1 cellular context compared by ENCODE assay signal in the genomic region with DNA sequence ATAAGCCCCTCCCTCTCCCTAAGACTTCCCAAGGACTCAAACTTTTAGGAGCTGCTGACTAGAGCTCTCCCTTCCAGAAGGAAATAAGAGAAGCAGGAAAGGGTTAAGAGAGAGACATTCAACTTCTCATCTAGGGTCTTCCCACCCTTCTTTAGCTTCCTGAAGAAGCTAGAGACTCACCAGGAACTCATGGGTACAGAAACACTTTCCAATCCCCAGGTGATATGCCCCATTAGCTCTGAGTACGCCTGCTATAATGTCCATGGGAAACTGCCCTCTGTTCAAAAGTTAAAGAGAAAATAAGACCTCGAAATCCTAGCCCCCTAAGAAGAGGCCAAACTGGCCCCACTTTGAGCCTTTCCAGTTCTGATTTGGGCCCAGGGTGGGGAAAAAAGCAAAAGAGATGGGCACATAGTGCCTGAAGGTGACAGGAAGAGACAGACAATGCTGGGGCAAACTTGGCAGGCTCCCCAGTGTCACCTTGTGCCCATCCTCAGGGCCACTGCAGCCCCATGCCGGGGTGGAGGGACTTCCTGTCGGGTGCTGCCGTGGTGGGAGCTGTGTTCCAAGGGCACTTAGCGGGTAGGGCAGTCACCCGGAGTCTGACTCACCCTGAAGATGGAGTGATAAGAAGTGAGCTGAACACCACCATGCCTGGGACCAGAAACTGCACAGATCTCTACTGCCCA.
TF ChIP-seq lines count a peak whose summit lies in the region.

No MANE protein-coding gene starts in this region.

TF ChIP-seq in HepG2, 621 proteins besides CTCF, POLR2A, EP300 and RAD21 (continued from another document):
- TF ChIP-seq, protein P1, sequence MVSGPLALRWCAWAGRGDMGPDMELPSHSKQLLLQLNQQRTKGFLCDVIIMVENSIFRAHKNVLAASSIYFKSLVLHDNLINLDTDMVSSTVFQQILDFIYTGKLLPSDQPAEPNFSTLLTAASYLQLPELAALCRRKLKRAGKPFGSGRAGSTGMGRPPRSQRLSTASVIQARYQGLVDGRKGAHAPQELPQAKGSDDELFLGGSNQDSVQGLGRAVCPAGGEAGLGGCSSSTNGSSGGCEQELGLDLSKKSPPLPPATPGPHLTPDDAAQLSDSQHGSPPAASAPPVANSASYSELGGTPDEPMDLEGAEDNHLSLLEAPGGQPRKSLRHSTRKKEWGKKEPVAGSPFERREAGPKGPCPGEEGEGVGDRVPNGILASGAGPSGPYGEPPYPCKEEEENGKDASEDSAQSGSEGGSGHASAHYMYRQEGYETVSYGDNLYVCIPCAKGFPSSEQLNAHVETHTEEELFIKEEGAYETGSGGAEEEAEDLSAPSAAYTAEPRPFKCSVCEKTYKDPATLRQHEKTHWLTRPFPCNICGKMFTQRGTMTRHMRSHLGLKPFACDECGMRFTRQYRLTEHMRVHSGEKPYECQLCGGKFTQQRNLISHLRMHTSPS (CRISPR knock-in tag; IDR thresholded peaks at IDR 0.05; ENCODE audit: low read depth), result peak; percentile 96
- TF ChIP-seq XRCC5 (optimal IDR thresholded peaks at IDR 0.05; ENCODE audit: low read length) (peak; percentile 30), PREB (CRISPR knock-in tag; IDR thresholded peaks at IDR 0.05) (no peak)
- TF ChIP-seq, protein P2, sequence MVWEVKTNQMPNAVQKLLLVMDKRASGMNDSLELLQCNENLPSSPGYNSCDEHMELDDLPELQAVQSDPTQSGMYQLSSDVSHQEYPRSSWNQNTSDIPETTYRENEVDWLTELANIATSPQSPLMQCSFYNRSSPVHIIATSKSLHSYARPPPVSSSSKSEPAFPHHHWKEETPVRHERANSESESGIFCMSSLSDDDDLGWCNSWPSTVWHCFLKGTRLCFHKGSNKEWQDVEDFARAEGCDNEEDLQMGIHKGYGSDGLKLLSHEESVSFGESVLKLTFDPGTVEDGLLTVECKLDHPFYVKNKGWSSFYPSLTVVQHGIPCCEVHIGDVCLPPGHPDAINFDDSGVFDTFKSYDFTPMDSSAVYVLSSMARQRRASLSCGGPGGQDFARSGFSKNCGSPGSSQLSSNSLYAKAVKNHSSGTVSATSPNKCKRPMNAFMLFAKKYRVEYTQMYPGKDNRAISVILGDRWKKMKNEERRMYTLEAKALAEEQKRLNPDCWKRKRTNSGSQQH (CRISPR knock-in tag; IDR thresholded peaks at IDR 0.05; ENCODE audit: low read depth), result no peak
- TF ChIP-seq, protein P3, sequence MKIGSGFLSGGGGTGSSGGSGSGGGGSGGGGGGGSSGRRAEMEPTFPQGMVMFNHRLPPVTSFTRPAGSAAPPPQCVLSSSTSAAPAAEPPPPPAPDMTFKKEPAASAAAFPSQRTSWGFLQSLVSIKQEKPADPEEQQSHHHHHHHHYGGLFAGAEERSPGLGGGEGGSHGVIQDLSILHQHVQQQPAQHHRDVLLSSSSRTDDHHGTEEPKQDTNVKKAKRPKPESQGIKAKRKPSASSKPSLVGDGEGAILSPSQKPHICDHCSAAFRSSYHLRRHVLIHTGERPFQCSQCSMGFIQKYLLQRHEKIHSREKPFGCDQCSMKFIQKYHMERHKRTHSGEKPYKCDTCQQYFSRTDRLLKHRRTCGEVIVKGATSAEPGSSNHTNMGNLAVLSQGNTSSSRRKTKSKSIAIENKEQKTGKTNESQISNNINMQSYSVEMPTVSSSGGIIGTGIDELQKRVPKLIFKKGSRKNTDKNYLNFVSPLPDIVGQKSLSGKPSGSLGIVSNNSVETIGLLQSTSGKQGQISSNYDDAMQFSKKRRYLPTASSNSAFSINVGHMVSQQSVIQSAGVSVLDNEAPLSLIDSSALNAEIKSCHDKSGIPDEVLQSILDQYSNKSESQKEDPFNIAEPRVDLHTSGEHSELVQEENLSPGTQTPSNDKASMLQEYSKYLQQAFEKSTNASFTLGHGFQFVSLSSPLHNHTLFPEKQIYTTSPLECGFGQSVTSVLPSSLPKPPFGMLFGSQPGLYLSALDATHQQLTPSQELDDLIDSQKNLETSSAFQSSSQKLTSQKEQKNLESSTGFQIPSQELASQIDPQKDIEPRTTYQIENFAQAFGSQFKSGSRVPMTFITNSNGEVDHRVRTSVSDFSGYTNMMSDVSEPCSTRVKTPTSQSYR (CRISPR knock-in tag; IDR thresholded peaks at IDR 0.05; ENCODE audit: borderline replicate concordance), result no peak
